1 cellular context compared by ENCODE assay signal in the genomic region with DNA sequence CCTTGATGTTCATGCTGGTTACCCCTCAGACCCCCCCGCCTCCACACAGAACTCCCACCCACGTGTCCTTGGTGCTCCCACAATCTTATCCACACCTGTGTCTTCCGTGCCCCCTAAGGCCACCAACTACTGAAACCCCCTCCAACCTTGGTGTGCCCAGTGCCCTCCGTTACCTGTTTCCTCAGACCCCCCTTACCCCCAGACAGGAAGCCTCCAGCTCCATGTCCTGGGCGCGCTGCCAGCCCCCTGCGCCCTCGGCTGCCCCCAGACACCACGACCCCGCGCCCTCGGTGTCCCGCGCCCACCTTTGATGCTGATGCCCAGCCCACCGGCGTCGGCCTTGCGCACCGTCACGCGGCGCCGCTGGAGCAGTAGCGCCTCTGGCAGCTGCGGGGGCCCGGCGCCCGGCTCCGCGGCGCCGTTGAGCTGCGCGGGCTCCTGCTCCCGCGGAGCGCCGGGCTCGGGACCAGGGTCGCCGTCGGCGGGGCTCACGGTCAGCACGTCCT.
TF ChIP-seq lines count a peak whose summit lies in the region.

No MANE protein-coding gene starts in this region.

TF ChIP-seq in HepG2, 621 proteins besides CTCF, POLR2A, EP300 and RAD21 (continued from another document and continues in another):
- TF ChIP-seq, protein P1, sequence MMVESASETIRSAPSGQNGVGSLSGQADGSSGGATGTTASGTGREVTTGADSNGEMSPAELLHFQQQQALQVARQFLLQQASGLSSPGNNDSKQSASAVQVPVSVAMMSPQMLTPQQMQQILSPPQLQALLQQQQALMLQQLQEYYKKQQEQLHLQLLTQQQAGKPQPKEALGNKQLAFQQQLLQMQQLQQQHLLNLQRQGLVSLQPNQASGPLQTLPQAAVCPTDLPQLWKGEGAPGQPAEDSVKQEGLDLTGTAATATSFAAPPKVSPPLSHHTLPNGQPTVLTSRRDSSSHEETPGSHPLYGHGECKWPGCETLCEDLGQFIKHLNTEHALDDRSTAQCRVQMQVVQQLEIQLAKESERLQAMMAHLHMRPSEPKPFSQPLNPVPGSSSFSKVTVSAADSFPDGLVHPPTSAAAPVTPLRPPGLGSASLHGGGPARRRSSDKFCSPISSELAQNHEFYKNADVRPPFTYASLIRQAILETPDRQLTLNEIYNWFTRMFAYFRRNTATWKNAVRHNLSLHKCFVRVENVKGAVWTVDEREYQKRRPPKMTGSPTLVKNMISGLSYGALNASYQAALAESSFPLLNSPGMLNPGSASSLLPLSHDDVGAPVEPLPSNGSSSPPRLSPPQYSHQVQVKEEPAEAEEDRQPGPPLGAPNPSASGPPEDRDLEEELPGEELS (CRISPR knock-in tag; IDR thresholded peaks at IDR 0.05), result no peak
- TF ChIP-seq MXI1 (IDR thresholded peaks at IDR 0.05; ENCODE audit: borderline replicate concordance, low read depth, low read length), result no peak
- no peak for TF ChIP-seq ZSCAN9 (CRISPR knock-in tag; IDR thresholded peaks at IDR 0.05; ENCODE audit: borderline replicate concordance)
- no peak for TF ChIP-seq HDAC2 (CRISPR knock-in tag; IDR thresholded peaks at IDR 0.05)
- no peak for TF ChIP-seq ZNF160 (CRISPR knock-in tag; IDR thresholded peaks at IDR 0.05)
- TF ChIP-seq POLR2AphosphoS5 (IDR thresholded peaks at IDR 0.05; ENCODE audit: low read depth, low read length), result no peak
- TF ChIP-seq AGO2 (optimal IDR thresholded peaks at IDR 0.05; ENCODE audit: low read depth, low read length), result peak; percentile 61
- no peak for TF ChIP-seq ZNF841 (CRISPR knock-in tag; IDR thresholded peaks at IDR 0.05; ENCODE audit: borderline replicate concordance)
- TF ChIP-seq KLF13 (CRISPR knock-in tag; IDR thresholded peaks at IDR 0.05), result no peak
- TF ChIP-seq, protein P2, sequence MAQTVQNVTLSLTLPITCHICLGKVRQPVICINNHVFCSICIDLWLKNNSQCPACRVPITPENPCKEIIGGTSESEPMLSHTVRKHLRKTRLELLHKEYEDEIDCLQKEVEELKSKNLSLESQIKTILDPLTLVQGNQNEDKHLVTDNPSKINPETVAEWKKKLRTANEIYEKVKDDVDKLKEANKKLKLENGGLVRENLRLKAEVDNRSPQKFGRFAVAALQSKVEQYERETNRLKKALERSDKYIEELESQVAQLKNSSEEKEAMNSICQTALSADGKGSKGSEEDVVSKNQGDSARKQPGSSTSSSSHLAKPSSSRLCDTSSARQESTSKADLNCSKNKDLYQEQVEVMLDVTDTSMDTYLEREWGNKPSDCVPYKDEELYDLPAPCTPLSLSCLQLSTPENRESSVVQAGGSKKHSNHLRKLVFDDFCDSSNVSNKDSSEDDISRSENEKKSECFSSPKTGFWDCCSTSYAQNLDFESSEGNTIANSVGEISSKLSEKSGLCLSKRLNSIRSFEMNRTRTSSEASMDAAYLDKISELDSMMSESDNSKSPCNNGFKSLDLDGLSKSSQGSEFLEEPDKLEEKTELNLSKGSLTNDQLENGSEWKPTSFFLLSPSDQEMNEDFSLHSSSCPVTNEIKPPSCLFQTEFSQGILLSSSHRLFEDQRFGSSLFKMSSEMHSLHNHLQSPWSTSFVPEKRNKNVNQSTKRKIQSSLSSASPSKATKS (CRISPR knock-in tag; IDR thresholded peaks at IDR 0.05), result no peak
- TF ChIP-seq ARNTL (CRISPR knock-in tag; IDR thresholded peaks at IDR 0.05), result no peak
- no peak for TF ChIP-seq NCOA5 (CRISPR knock-in tag; IDR thresholded peaks at IDR 0.05)
- no peak for TF ChIP-seq ZNF282 (IDR thresholded peaks at IDR 0.05; ENCODE audit: partially characterized antibody)
- TF ChIP-seq ZNF510 (CRISPR knock-in tag; IDR thresholded peaks at IDR 0.05; ENCODE audit: low read depth), result no peak
- no peak for TF ChIP-seq DRAP1 (CRISPR knock-in tag; IDR thresholded peaks at IDR 0.05)
- TF ChIP-seq ZNF749 (CRISPR knock-in tag; IDR thresholded peaks at IDR 0.05; ENCODE audit: borderline replicate concordance), result no peak; the same call in 1 of the 2 replicates
- TF ChIP-seq TBL1XR1 (IDR thresholded peaks at IDR 0.05; ENCODE audit: borderline replicate concordance, low read length, partially characterized antibody), result no peak
- TF ChIP-seq NFKB2 (CRISPR knock-in tag; IDR thresholded peaks at IDR 0.05; ENCODE audit: borderline replicate concordance), result 0 out of 2 replicates have a peak, but pooled peaks have one; percentile 14
- TF ChIP-seq KLF12 (CRISPR knock-in tag; IDR thresholded peaks at IDR 0.05; ENCODE audit: borderline replicate concordance), result no peak
- TF ChIP-seq ZNF720 (CRISPR knock-in tag; IDR thresholded peaks at IDR 0.05), result no peak
- no peak for TF ChIP-seq MEIS2 (CRISPR knock-in tag; IDR thresholded peaks at IDR 0.05)
- no peak for TF ChIP-seq ARID3A (IDR thresholded peaks at IDR 0.05; ENCODE audit: low read depth, low read length)
- no peak for TF ChIP-seq ELF1 (CRISPR knock-in tag; IDR thresholded peaks at IDR 0.05)
- no peak for TF ChIP-seq NFKBIZ (CRISPR knock-in tag; IDR thresholded peaks at IDR 0.05)
- TF ChIP-seq PRDM4 (CRISPR knock-in tag; IDR thresholded peaks at IDR 0.05; ENCODE audit: borderline replicate concordance), result no peak
- TF ChIP-seq, protein P3, sequence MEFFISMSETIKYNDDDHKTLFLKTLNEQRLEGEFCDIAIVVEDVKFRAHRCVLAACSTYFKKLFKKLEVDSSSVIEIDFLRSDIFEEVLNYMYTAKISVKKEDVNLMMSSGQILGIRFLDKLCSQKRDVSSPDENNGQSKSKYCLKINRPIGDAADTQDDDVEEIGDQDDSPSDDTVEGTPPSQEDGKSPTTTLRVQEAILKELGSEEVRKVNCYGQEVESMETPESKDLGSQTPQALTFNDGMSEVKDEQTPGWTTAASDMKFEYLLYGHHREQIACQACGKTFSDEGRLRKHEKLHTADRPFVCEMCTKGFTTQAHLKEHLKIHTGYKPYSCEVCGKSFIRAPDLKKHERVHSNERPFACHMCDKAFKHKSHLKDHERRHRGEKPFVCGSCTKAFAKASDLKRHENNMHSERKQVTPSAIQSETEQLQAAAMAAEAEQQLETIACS (CRISPR knock-in tag; IDR thresholded peaks at IDR 0.05), result no peak
- TF ChIP-seq TBX3 (IDR thresholded peaks at IDR 0.05; ENCODE audit: borderline replicate concordance), result no peak
- TF ChIP-seq YY1 (IDR thresholded peaks at IDR 0.05; ENCODE audit: insufficient read depth, insufficient replicate concordance, low read depth, low read length), result no peak
- no peak for TF ChIP-seq POLR2AphosphoS2 (IDR thresholded peaks at IDR 0.05; ENCODE audit: low read depth, low read length)
- TF ChIP-seq ZC3H13 (CRISPR knock-in tag; IDR thresholded peaks at IDR 0.05), result 0 out of 2 replicates have a peak, but pooled peaks have one; percentile 7
- no peak for TF ChIP-seq ZEB1 (IDR thresholded peaks at IDR 0.05; ENCODE audit: insufficient replicate concordance, low read depth)
- no peak for TF ChIP-seq ZNF225 (CRISPR knock-in tag; IDR thresholded peaks at IDR 0.05)
- TF ChIP-seq ZNF124 (CRISPR knock-in tag; IDR thresholded peaks at IDR 0.05), result no peak
- no peak for TF ChIP-seq ZNF503 (CRISPR knock-in tag; IDR thresholded peaks at IDR 0.05)
- no peak for TF ChIP-seq DZIP1 (CRISPR knock-in tag; IDR thresholded peaks at IDR 0.05)
- no peak for TF ChIP-seq ZNF709 (CRISPR knock-in tag; IDR thresholded peaks at IDR 0.05)
- no peak for TF ChIP-seq ATF3 (CRISPR knock-in tag; IDR thresholded peaks at IDR 0.05)
- TF ChIP-seq HOXA9 (CRISPR knock-in tag; IDR thresholded peaks at IDR 0.05; ENCODE audit: borderline replicate concordance), result no peak
- TF ChIP-seq ZNF30 (CRISPR knock-in tag; IDR thresholded peaks at IDR 0.05), result no peak
- no peak for TF ChIP-seq TERF1 (CRISPR knock-in tag; IDR thresholded peaks at IDR 0.05)
- no peak for TF ChIP-seq ZBTB42 (CRISPR knock-in tag; IDR thresholded peaks at IDR 0.05)
- no peak for TF ChIP-seq ZNF772 (CRISPR knock-in tag; IDR thresholded peaks at IDR 0.05)
- no peak for TF ChIP-seq NPAS2 (CRISPR knock-in tag; IDR thresholded peaks at IDR 0.05; ENCODE audit: borderline replicate concordance)
